ENCODE assay signal across 8 cellular contexts in the genomic region with DNA sequence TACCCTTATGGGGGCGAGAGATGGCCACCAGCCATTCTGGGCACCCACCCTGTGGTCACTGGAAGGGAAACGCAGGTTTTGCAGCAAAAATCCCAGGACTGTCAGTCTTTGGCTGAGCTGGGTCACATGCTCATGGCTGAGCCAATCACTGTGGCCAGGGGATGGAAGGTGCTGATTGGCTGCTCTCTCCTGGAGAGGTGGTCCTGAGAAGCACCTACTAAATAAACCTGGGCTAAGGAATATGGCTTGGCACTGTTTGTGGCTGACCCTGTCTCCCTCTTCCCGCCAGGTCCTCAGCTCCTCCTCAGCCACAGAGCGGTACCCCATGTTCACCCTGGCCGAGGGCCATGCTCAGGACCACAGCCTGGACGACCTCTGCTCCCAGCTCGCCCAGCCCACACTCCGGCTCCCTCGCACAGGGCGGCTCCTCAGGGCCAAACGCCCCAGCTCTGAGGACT.
DNase-seq lines count a peak whose midpoint lies in the region; ATAC-seq and TF ChIP-seq lines count a peak whose summit lies in the region.

No MANE protein-coding gene starts in this region.

- ATAC-seq in HG03469 (IDR thresholded peaks at IDR 0.05; ENCODE audit: unreplicated experiment) (no peak), GM19328 (IDR thresholded peaks at IDR 0.05; ENCODE audit: unreplicated experiment) (no peak)

- no peak overlapping the region for H3K4me3 ChIP-seq in cardiac fibroblast (replicated peaks in 1 of 2; ENCODE audit: low read depth in 2 of 2, low read length in 2 of 2)

- TF ChIP-seq CTCF in cardiac fibroblast (IDR thresholded peaks at IDR 0.05; ENCODE audit: low read depth, low read length), result no peak

- DNase-seq in activated CD4-positive, alpha-beta T cell treated with anti-CD3 and anti-CD28 coated beads for 48 hours, result peak; percentile 56
- DNase-seq in activated CD4-positive, alpha-beta T cell treated with anti-CD3 and anti-CD28 coated beads for 4 hours, result no peak
- DNase-seq in NCI-H345 (lab: John Stamatoyannopoulos, UW) (peak; percentile 5), cardiac fibroblast (ENCODE audit: low read depth in 2 of 2) (peak; percentile 39 to 44), OCI-M2 (lab: John Stamatoyannopoulos, UW; ENCODE audit: unreplicated experiment) (no peak)
- peak; percentile 41 for DNase-seq in stimulated activated CD4-positive, alpha-beta T cell treated with anti-CD3 and anti-CD28 coated beads, Interleukin-4, amount 100 ng/mL, for 24 hours

Comparison
In these comparisons a context has a peak if more than half of its experiments do, and no peak if none do; other contexts are left out.
1. DNase-seq: peak in activated CD4-positive, alpha-beta T cell treated with anti-CD3 and anti-CD28 coated beads for 48 hours (single experiment), NCI-H345 (single experiment), cardiac fibroblast (2 of 2) and stimulated activated CD4-positive, alpha-beta T cell treated with anti-CD3 and anti-CD28 coated beads, Interleukin-4, amount 100 ng/mL, for 24 hours (single experiment); none in activated CD4-positive, alpha-beta T cell treated with anti-CD3 and anti-CD28 coated beads for 4 hours (0 of 2) and OCI-M2 (single experiment).